ENCODE assay signal across 1 cellular context in the genomic region with DNA sequence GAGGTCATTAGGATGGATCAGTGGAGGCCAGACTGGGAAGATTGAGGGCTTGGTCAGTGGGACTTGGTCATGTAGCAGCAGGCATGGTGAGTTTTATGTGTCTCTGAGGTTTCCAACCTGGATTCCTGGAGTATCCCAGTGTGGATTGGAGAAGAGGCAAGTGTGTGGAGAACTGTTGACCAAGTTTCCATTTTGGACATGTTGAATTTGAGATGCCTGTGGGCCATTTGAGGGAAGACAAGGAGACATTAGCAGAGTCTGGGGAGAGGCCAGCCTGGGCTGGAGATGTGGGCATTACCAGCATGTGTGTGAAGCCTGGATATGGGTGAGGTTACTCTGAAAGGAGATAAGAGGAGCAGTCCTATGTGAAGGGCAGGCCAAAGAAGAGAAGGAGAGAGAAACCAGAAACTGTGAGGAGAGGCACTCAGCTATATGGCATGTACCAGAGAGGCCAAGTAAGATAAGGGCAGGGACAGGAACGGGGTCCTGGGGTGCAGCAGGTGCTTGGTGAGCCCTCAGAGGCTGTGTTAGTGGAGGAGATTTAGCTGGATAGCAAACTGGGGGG.
TF ChIP-seq lines count a peak whose summit lies in the region.

No MANE protein-coding gene starts in this region.

TF ChIP-seq in K562, 482 proteins besides CTCF, POLR2A, EP300 and RAD21:
- TF ChIP-seq, protein P1, sequence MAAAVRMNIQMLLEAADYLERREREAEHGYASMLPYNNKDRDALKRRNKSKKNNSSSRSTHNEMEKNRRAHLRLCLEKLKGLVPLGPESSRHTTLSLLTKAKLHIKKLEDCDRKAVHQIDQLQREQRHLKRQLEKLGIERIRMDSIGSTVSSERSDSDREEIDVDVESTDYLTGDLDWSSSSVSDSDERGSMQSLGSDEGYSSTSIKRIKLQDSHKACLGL (CRISPR knock-in tag; IDR thresholded peaks at IDR 0.05; ENCODE audit: borderline replicate concordance, poor library complexity, severe bottlenecking): no peak
- peak; percentile 70 for TF ChIP-seq CBFA2T3 (IDR thresholded peaks at IDR 0.05)
- peak; percentile 24; the same call in 1 of the 2 replicates for TF ChIP-seq ARID1B (IDR thresholded peaks at IDR 0.05)
- TF ChIP-seq TCF3 (CRISPR knock-in tag; IDR thresholded peaks at IDR 0.05): peak; percentile 61
- TF ChIP-seq MEF2A (IDR thresholded peaks at IDR 0.05; ENCODE audit: control insufficient read depth, low read depth, low read length): no peak
- TF ChIP-seq ZNF76 (CRISPR knock-in tag; IDR thresholded peaks at IDR 0.05; ENCODE audit: borderline replicate concordance): no peak
- TF ChIP-seq GATA2 (CRISPR knock-in tag; IDR thresholded peaks at IDR 0.05): no peak
- no peak for TF ChIP-seq NFRKB (IDR thresholded peaks at IDR 0.05; ENCODE audit: low read depth)
- no peak for TF ChIP-seq PCBP1 (IDR thresholded peaks at IDR 0.05; ENCODE audit: low read depth, low read length, poor library complexity, severe bottlenecking)
- no peak for TF ChIP-seq KLF6 (CRISPR knock-in tag; IDR thresholded peaks at IDR 0.05; ENCODE audit: borderline replicate concordance)
- no peak for TF ChIP-seq PYGO2 (tag; IDR thresholded peaks at IDR 0.05)
- TF ChIP-seq RBBP5 (IDR thresholded peaks at IDR 0.05; ENCODE audit: borderline replicate concordance, insufficient read depth, low read length, poor library complexity, severe bottlenecking): peak; percentile 5
- TF ChIP-seq TRIM28 (IDR thresholded peaks at IDR 0.05): no peak
- peak; percentile 25; the same call in 1 of the 2 replicates for TF ChIP-seq TAL1 (IDR thresholded peaks at IDR 0.05)
- TF ChIP-seq CBFA2T2 (conservative IDR thresholded peaks at IDR 0.05): peak; percentile 36; the same call in 1 of the 2 replicates
